Comparison of ENCODE assay signal across 8 cellular contexts in genomic region chr1:218345673-218346390, GRCh38. TPM values are rescaled to one million over a fixed set of nuclear protein-coding genes. Genes with fewer than 3 reads are reported as not detected.
A peak's percentile ranks its signal among the peaks of the same experiment; 100 is the strongest.
DNase-seq lines count a peak whose midpoint lies in the region; ATAC-seq and TF ChIP-seq lines count a peak whose summit lies in the region.

No MANE protein-coding gene starts in this region.

- no peak overlapping the region for H3K27ac Mint-ChIP-seq in natural killer cell treated with Interleukin-12 subunit alpha and Interleukin-12 subunit beta and Interleukin-15 and Interleukin-18, amount 100 ng/mL, for 72 hours

- H3K4me1 Mint-ChIP-seq in natural killer cell treated with Interleukin-12 subunit alpha and Interleukin-12 subunit beta and Interleukin-15 and Interleukin-18, amount 100 ng/mL, for 72 hours (ENCODE audit: low read depth in 2 of 2): peaks cover 15 to 16% of the 10 kb centered on the region in 2 donors

- H3K4me3 ChIP-seq in BJ (ENCODE audit: low read depth, low read length): peak overlapping the region; percentile 46
- peak overlapping the region; percentile 91 for H3K4me3 ChIP-seq in fibroblast of pulmonary artery (replicated peaks; ENCODE audit: low read depth, low read length)
- H3K4me3 ChIP-seq in aorta (ENCODE audit: low read length in 2 of 2): peak overlapping the region; percentile 90 to 92

- intact Hi-C loops in aorta (cut with DNase I): loop anchor here (5.0 to 10.0 kb wide), 10 partner anchors 116 to 959 kb away; partner anchors contain the start of gene LYPLAL1 (in 1 of the 2)

- H3K4me1 ChIP-seq in aorta (ENCODE audit: control insufficient read depth in 1 of 2, insufficient read depth in 2 of 2, low read length in 2 of 2): peaks cover 0 to 2% of the 10 kb centered on the region in 2 donors

- peak; percentile 59 for ATAC-seq in GM18861 (IDR thresholded peaks at IDR 0.05; ENCODE audit: unreplicated experiment)
- peak; percentile 62 for ATAC-seq in HG02981 (IDR thresholded peaks at IDR 0.05; ENCODE audit: unreplicated experiment)
- peak; percentile 70 to 72 for ATAC-seq in natural killer cell treated with Interleukin-12 subunit alpha and Interleukin-12 subunit beta and Interleukin-15 and Interleukin-18, amount 100 ng/mL, for 72 hours
- peak; percentile 84 for ATAC-seq in aorta (ENCODE audit: low FRiP score)

- H3K36me3 ChIP-seq in BJ (ENCODE audit: control insufficient read depth, insufficient read depth, low read length): no peaks in the 10 kb centered on the region
- no peaks in the 10 kb centered on the region for H3K36me3 ChIP-seq in aorta (ENCODE audit: control insufficient read depth in 1 of 2, insufficient read depth in 2 of 2, low read length in 1 of 2)

- no peak overlapping the region for H3K4me3 Mint-ChIP-seq in natural killer cell treated with Interleukin-12 subunit alpha and Interleukin-12 subunit beta and Interleukin-15 and Interleukin-18, amount 100 ng/mL, for 72 hours

- no peaks in the 10 kb centered on the region for H3K9me3 Mint-ChIP-seq in natural killer cell treated with Interleukin-12 subunit alpha and Interleukin-12 subunit beta and Interleukin-15 and Interleukin-18, amount 100 ng/mL, for 72 hours

- 0% methylated on average over 39 to 64 of the region's 64 CpGs for WGBS in aorta, 2 donors

- DNase-seq in BJ (ENCODE audit: low read depth) (no peak), NCI-H2171 treated with DMSO at 0.1 percent for 48 hours (lab: John Stamatoyannopoulos, UW) (peak; percentile 62), fibroblast of pulmonary artery (ENCODE audit: low read depth) (peak; percentile 84), aorta (peak; percentile 82 to 89)
- DNase-seq in activated CD8-positive, alpha-beta memory T cell treated with anti-CD3 and anti-CD28 coated beads, Interleukin-2, amount 50 U/mL, for 4 hours: peak; percentile 36
- no peak for DNase-seq in natural killer cell treated with Interleukin-12 subunit alpha and Interleukin-12 subunit beta and Interleukin-15 and Interleukin-18, amount 100 ng/mL, for 72 hours (ENCODE audit: low spot score)

- no peaks in the 10 kb centered on the region for H3K36me3 Mint-ChIP-seq in natural killer cell treated with Interleukin-12 subunit alpha and Interleukin-12 subunit beta and Interleukin-15 and Interleukin-18, amount 100 ng/mL, for 72 hours

- POLR2A ChIA-PET in BJ (lab: Charles Lee): no interaction called here

- H3K27me3 ChIP-seq in BJ (ENCODE audit: control insufficient read depth, insufficient read depth, low read length) (no peaks in the 10 kb centered on the region), aorta (ENCODE audit: control insufficient read depth in 1 of 2, insufficient read depth in 2 of 2, low read length in 1 of 2) (no peaks in the 10 kb centered on the region)

- H3K27ac ChIP-seq in aorta (ENCODE audit: low read depth in 1 of 2, low read length in 2 of 2): peak overlapping the region; percentile 63 to 96

- TF ChIP-seq CTCF in BJ (IDR thresholded peaks at IDR 0.05; ENCODE audit: insufficient read depth, low read depth, low read length): no peak
- no peak for TF ChIP-seq CTCF in fibroblast of pulmonary artery (IDR thresholded peaks at IDR 0.05; ENCODE audit: low read length, missing control alignments)

- H3K9me3 ChIP-seq in aorta (ENCODE audit: control insufficient read depth, low read length): no peaks in the 10 kb centered on the region

- H3K27me3 Mint-ChIP-seq in natural killer cell treated with Interleukin-12 subunit alpha and Interleukin-12 subunit beta and Interleukin-15 and Interleukin-18, amount 100 ng/mL, for 72 hours: peaks cover 32 to 47% of the 10 kb centered on the region in 2 donors

- CTCF ChIA-PET in BJ (lab: Yijun Ruan, JAX): interaction anchor here (0.9 to 4.0 kb wide), 8 partner anchors 15 to 651 kb away, joined by 3 to 15 read pairs (median 4); no protein-coding TSS in a partner anchor

RNA-seq across cellular contexts. Expression of gene TGFB2, which starts 0.7 kb away (rescaled TPM):
- polyA plus RNA-seq in BJ (2011; rRNA removed) (4.8 and 10.2 TPM in 2 replicates), aorta (1 to 10 TPM; 2.2 to 2.6 TPM)
- polyA minus RNA-seq in BJ (2011; rRNA and poly(A)+ RNA removed): 4.2 and 5.7 TPM in 2 replicates
- total RNA-seq in natural killer cell treated with Interleukin-12 subunit alpha and Interleukin-12 subunit beta and Interleukin-15 and Interleukin-18, amount 100 ng/mL, for 72 hours: under 1 TPM in 1 of 2 donors, not detected in 1; 0.11 TPM
- 10 to 100 TPM; 15.5 to 18.0 TPM for total RNA-seq in aorta

Comparison
In these comparisons a context has a peak if more than half of its experiments do, and no peak if none do; other contexts are left out.
1. DNase-seq: peak in NCI-H2171 treated with DMSO at 0.1 percent for 48 hours (single experiment), activated CD8-positive, alpha-beta memory T cell treated with anti-CD3 and anti-CD28 coated beads, Interleukin-2, amount 50 U/mL, for 4 hours (single experiment), fibroblast of pulmonary artery (single experiment) and aorta (2 of 2); none in BJ (single experiment) and natural killer cell treated with Interleukin-12 subunit alpha and Interleukin-12 subunit beta and Interleukin-15 and Interleukin-18, amount 100 ng/mL, for 72 hours (single experiment).
2. RNA of gene TGFB2, which starts 0.7 kb away (total RNA-seq): 15.5 to 18.0 TPM in aorta; 0.11 TPM in natural killer cell treated with Interleukin-12 subunit alpha and Interleukin-12 subunit beta and Interleukin-15 and Interleukin-18, amount 100 ng/mL, for 72 hours; every median in the first group is over 10 times any median in the second.
3. Peak in every context shown above with its lines, with median percentiles within 50 percentile points of each other: H3K4me3 ChIP-seq and ATAC-seq.